ENCODE assay signal across 8 cellular contexts in the genomic region with DNA sequence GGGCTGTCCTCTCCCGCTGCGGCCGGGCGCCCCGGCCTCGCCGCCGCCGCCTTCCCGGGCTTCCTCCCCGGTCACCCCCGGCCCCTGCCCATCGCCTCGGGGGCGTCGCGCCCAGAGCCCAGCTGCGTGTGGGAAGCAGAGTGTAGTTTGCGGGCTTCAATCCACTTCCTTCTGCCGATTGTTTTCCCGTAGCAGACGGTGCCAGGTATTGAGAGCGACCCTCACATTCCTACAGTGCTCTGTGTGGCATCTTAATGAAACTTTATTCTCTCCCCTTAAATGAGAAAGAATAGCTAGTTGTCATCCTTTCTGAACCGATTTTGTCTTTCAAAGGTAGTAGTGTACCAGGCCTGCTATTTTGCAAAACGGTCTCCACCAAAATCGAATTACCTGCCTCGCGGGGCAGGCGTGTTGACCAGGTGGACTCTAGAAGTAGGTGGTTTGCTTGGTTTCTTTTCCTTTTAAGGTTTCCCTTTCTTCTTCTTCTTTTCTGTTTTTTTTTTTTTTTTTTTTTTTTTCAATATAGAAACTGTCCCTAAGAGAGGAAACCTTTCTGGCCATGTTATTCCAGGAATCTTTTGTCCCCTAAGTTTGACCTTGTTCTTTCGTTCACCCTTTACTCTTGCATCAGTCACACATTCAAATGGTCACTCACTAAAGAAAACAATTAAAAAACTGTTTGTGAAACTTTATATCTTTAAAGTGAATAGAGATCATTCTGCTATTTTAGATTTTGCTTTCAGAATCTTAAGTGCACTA. TPM values are rescaled to one million over a fixed set of nuclear protein-coding genes. Genes with fewer than 3 reads are reported as not detected.
DNase-seq lines count a peak whose midpoint lies in the region; ATAC-seq and TF ChIP-seq lines count a peak whose summit lies in the region.

No MANE protein-coding gene starts in this region.

- no peaks in the 10 kb centered on the region for H3K79me1 ChIP-seq in mesenchymal stem cell (replicated peaks; ENCODE audit: low read length, poor library complexity, severe bottlenecking)

- no peak for TF ChIP-seq CTCF in type B pancreatic cell (conservative IDR thresholded peaks at IDR 0.05)

- no peak overlapping the region for H2BK5ac ChIP-seq in mesenchymal stem cell (ENCODE audit: low read depth, low read length, poor library complexity, severe bottlenecking)

- H4K91ac ChIP-seq in mesenchymal stem cell (ENCODE audit: low read length): peak overlapping the region; percentile 94

- H2BK12ac ChIP-seq in mesenchymal stem cell (ENCODE audit: low read length in 2 of 2): peak overlapping the region in 1 of 2 experiments; percentile 71

- H3K23ac ChIP-seq in mesenchymal stem cell (ENCODE audit: low read length in 2 of 2): peak overlapping the region in 1 of 2 experiments; percentile 96

- H3K4me1 ChIP-seq in mesenchymal stem cell (ENCODE audit: control insufficient read depth, insufficient read depth, low read depth, low read length): peaks cover 2% of the 10 kb centered on the region

- peak overlapping the region in 1 of 2 experiments; percentile 97 for H3K14ac ChIP-seq in mesenchymal stem cell (ENCODE audit: low read length in 2 of 2)

- peaks cover 4% of the 10 kb centered on the region for H3K27me3 Mint-ChIP-seq in activated T-cell treated with anti-CD3 and anti-CD28 coated beads, Interleukin-2, amount 50 U/mL, for 24 hours
- H3K27me3 Mint-ChIP-seq in type B pancreatic cell: no peaks in the 10 kb centered on the region

- H3K27ac ChIP-seq in mesenchymal stem cell (ENCODE audit: low read length, poor library complexity, severe bottlenecking): peak overlapping the region; percentile 51

- ATAC-seq in HG03469 (IDR thresholded peaks at IDR 0.05; ENCODE audit: unreplicated experiment): no peak

- peaks cover 41% of the 10 kb centered on the region for H3K4me1 Mint-ChIP-seq in activated T-cell treated with anti-CD3 and anti-CD28 coated beads, Interleukin-2, amount 50 U/mL, for 24 hours (ENCODE audit: low read depth)
- H3K4me1 Mint-ChIP-seq in type B pancreatic cell (ENCODE audit: unreplicated experiment): peaks cover 26% of the 10 kb centered on the region

- H2BK120ac ChIP-seq in mesenchymal stem cell (ENCODE audit: low read depth, low read length): peak overlapping the region; percentile 95

- H3K9me3 ChIP-seq in mesenchymal stem cell (ENCODE audit: control insufficient read depth, low read length): no peaks in the 10 kb centered on the region

- H3K4me3 Mint-ChIP-seq in activated T-cell treated with anti-CD3 and anti-CD28 coated beads, Interleukin-2, amount 50 U/mL, for 24 hours: peak overlapping the region; percentile 91
- H3K4me3 Mint-ChIP-seq in type B pancreatic cell: peak overlapping the region; percentile 97

- peak overlapping the region; percentile 95 to 99 for H3K18ac ChIP-seq in mesenchymal stem cell (ENCODE audit: low read depth in 1 of 2, low read length in 2 of 2)

- peak overlapping the region; percentile 82 for H3K4me2 ChIP-seq in mesenchymal stem cell (ENCODE audit: low read length, poor library complexity, severe bottlenecking)

- H3K36me3 Mint-ChIP-seq in activated T-cell treated with anti-CD3 and anti-CD28 coated beads, Interleukin-2, amount 50 U/mL, for 24 hours (ENCODE audit: low read depth): peaks cover 6% of the 10 kb centered on the region
- H3K36me3 Mint-ChIP-seq in type B pancreatic cell: peaks cover 10% of the 10 kb centered on the region

- no peaks in the 10 kb centered on the region for H3K27me3 ChIP-seq in mesenchymal stem cell (ENCODE audit: control insufficient read depth in 1 of 2, insufficient read depth in 1 of 2, low read length in 2 of 2)

- H4K8ac ChIP-seq in mesenchymal stem cell (ENCODE audit: low read length): peak overlapping the region; percentile 82

- H2BK15ac ChIP-seq in mesenchymal stem cell (ENCODE audit: low read depth, poor library complexity, severe bottlenecking): peak overlapping the region; percentile 69

- peak overlapping the region; percentile 85 for H2AFZ ChIP-seq in mesenchymal stem cell (ENCODE audit: low read depth, low read length)

- under 1% methylated on average over 26 of the region's 30 CpGs for WGBS in mesenchymal stem cell

- peak; percentile 68 for DNase-seq in activated T-cell treated with anti-CD3 and anti-CD28 coated beads, Interleukin-2, amount 50 U/mL, for 24 hours
- DNase-seq in activated T-cell treated with anti-CD3 and anti-CD28 coated beads, Interleukin-2, amount 50 U/mL, for 48 hours: no peak
- DNase-seq in NCI-H82 (lab: John Stamatoyannopoulos, UW) (peak; percentile 75), cerebellar cortex (ENCODE audit: low spot score) (peak; percentile 43), mesenchymal stem cell (peak; percentile 21), type B pancreatic cell (ENCODE audit: extremely low spot score, unreplicated experiment) (no peak), COLO829 (ENCODE audit: low spot score) (no peak)

- peak overlapping the region; percentile 93 for H3K27ac Mint-ChIP-seq in activated T-cell treated with anti-CD3 and anti-CD28 coated beads, Interleukin-2, amount 50 U/mL, for 24 hours
- H3K27ac Mint-ChIP-seq in type B pancreatic cell: peak overlapping the region; percentile 97

- H3K9ac ChIP-seq in mesenchymal stem cell (ENCODE audit: low read length): peak overlapping the region; percentile 96

- no peaks in the 10 kb centered on the region for H3K36me3 ChIP-seq in mesenchymal stem cell (ENCODE audit: control insufficient read depth in 1 of 2, insufficient read depth in 2 of 2, low read depth in 1 of 2, low read length in 2 of 2)

- peak overlapping the region; percentile 94 to 98 for H3K4ac ChIP-seq in mesenchymal stem cell (ENCODE audit: low read depth in 1 of 2, low read length in 2 of 2)

- H3K4me3 ChIP-seq in mesenchymal stem cell (ENCODE audit: insufficient read depth in 1 of 2, low read depth in 1 of 2, low read length in 2 of 2): peak overlapping the region; percentile 99

- H3K9me3 Mint-ChIP-seq in activated T-cell treated with anti-CD3 and anti-CD28 coated beads, Interleukin-2, amount 50 U/mL, for 24 hours: no peaks in the 10 kb centered on the region
- H3K9me3 Mint-ChIP-seq in type B pancreatic cell: no peaks in the 10 kb centered on the region

- no peak overlapping the region for H2AK5ac ChIP-seq in mesenchymal stem cell (ENCODE audit: low read length, severe bottlenecking)

RNA-seq across cellular contexts. Expression of gene USP25, which starts 0.9 kb away (rescaled TPM):
- polyA plus RNA-seq in mesenchymal stem cell (2013, experiment 1 of 2): 24.1 TPM
- polyA plus RNA-seq in mesenchymal stem cell (2013, experiment 2 of 2): 25.0 TPM
- total RNA-seq in type B pancreatic cell (ENCODE audit: low replicate concordance): 49.9 and 52.0 TPM in 2 replicates

Comparison
In these comparisons a context has a peak if more than half of its experiments do, and no peak if none do; other contexts are left out.
1. DNase-seq: peak in activated T-cell treated with anti-CD3 and anti-CD28 coated beads, Interleukin-2, amount 50 U/mL, for 24 hours (single experiment), NCI-H82 (single experiment), cerebellar cortex (single experiment) and mesenchymal stem cell (single experiment); none in activated T-cell treated with anti-CD3 and anti-CD28 coated beads, Interleukin-2, amount 50 U/mL, for 48 hours (0 of 2), type B pancreatic cell (single experiment) and COLO829 (single experiment).